In the genomic region with DNA sequence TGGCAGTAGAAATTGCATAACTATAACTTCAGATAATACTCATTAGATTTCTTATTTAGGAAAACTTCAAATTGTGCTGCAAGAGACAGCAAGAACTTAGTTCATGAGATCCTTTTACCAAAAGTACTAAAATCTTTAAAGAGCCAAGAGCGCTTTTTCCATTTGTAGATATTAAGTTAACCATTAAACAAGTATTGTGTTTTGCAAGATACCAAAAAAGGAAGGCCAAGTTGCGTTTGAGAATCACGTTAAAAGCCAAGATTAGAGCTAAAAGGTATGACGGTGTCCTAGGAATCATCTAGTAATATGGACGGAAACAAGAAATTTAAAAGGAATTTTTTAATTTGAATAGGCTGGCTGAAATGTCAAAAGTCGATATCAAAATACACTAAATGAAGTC, we compare ENCODE assay signal across 24 cellular contexts.
"Had no signal": no experiment of that assay in that cellular context is flagged by ENCODE, and none has a peak within 500 bp of the region (broad histone marks: within the 10 kb centered on the region; RNA-seq: fewer than 3 reads in every experiment).

No MANE protein-coding gene starts in this region.

- DNase-seq: colonic mucosa; cortex of kidney; effector CD8-positive, alpha-beta T cell; effector memory CD8-positive, alpha-beta T cell; endodermal cell; erythroblast; esophagus squamous epithelium; foreskin fibroblast; foreskin melanocyte; gastrocnemius medialis; glutamatergic neuron; head of caudate nucleus; heart right ventricle; hippocampal formation; islet precursor cell; kidney; kidney glomerular epithelial cell; left colon; left lung; lower lobe of right lung; mesenchymal stem cell; mucosa of descending colon; naive B cell had no signal

- ATAC-seq: effector memory CD8-positive, alpha-beta T cell; left colon; lower lobe of right lung; mucosa of descending colon had no signal

- H3K4me1 ChIP-seq: colonic mucosa, gastrocnemius medialis, left lung, lower lobe of right lung had no signal

- H3K4me3 ChIP-seq: colonic mucosa, esophagus squamous epithelium, gastrocnemius medialis, heart right ventricle, left lung, lower lobe of right lung, mucosa of descending colon had no signal

- H3K9me3 ChIP-seq: colonic mucosa, esophagus squamous epithelium, gastrocnemius medialis, heart right ventricle, left lung, lower lobe of right lung, mucosa of descending colon had no signal

- H3K27me3 ChIP-seq: colonic mucosa, esophagus squamous epithelium, gastrocnemius medialis, left lung had no signal

- H3K27ac ChIP-seq: colonic mucosa, epithelial cell of prostate, esophagus squamous epithelium, gastrocnemius medialis, left lung, lower lobe of right lung had no signal

- H3K36me3 ChIP-seq: colonic mucosa, esophagus squamous epithelium, gastrocnemius medialis, heart right ventricle, left lung, lower lobe of right lung had no signal
